19 cellular contexts compared by ENCODE assay signal in genomic region chr1:19825298-19825697, GRCh38. TPM values are rescaled to one million over a fixed set of nuclear protein-coding genes. Genes with fewer than 3 reads are reported as not detected.
A peak's percentile ranks its signal among the peaks of the same experiment; 100 is the strongest.
DNase-seq lines count a peak whose midpoint lies in the region; ATAC-seq, FAIRE-seq and TF ChIP-seq lines count a peak whose summit lies in the region.
"Had no signal": no experiment of that assay in that cellular context is flagged by ENCODE, and none has a peak within 500 bp of the region (broad histone marks: within the 10 kb centered on the region; RNA-seq: fewer than 3 reads in every experiment).

No MANE protein-coding gene starts in this region.

- H3K27me3 Mint-ChIP-seq in activated T-helper 1 cell treated with anti-CD3 and anti-CD28 coated beads, Interleukin-12 subunit alpha, Interleukin-12 subunit beta, Interleukin-2, Interleukin-4 antibody, amounts not matched to agents 30 ng/mL and 10 ng/mL and 1 ng/mL, durations not matched to agents 14 hours and 24 hours and 36 hours (ENCODE audit: insufficient read depth) = no peaks in the 10 kb centered on the region

- H2BK12ac ChIP-seq in H1 (ENCODE audit: low read depth, low read length) = no peak overlapping the region

- no peak overlapping the region; the same call in 1 of the 2 replicates for H2AFZ ChIP-seq in H1 (ENCODE audit: low read length)

- no peak overlapping the region for H2BK15ac ChIP-seq in H1 (ENCODE audit: low read length)

- H3K36me3 ChIP-seq in H1 (ENCODE audit: control insufficient read depth in 2 of 4, insufficient read depth in 4 of 4, low read length in 3 of 4) (no peaks in the 10 kb centered on the region), right lobe of liver (no peaks in the 10 kb centered on the region)
- H3K36me3 ChIP-seq: left ventricle myocardium inferior, Peyer's patch, right atrium auricular region had no signal

- ATAC-seq in right lobe of liver = peak; percentile 79 to 90 (median 88)

- peak; percentile 25 to 49; a peak in 3 of 4 replicates for TF ChIP-seq RAD21 in H1 (IDR thresholded peaks at IDR 0.05 in 1 of 2, conservative IDR thresholded peaks at IDR 0.05 in 1 of 2; ENCODE audit: low read depth in 2 of 2, low read length in 2 of 2)

- H3K27me3 ChIP-seq in H1 (replicated peaks in 1 of 4; ENCODE audit: control insufficient read depth in 3 of 4, extremely low read depth in 1 of 4, insufficient read depth in 3 of 4, low read length in 3 of 4) (no peaks in the 10 kb centered on the region; a peak in 2 of 7 replicates), right lobe of liver (no peaks in the 10 kb centered on the region)
- H3K27me3 ChIP-seq: Peyer's patch, right atrium auricular region, testis had no signal

- H3K4me3 ChIP-seq in H1 (ENCODE audit: extremely low read depth in 1 of 4, insufficient read depth in 2 of 4, low read depth in 3 of 4, low read length in 4 of 4) (no peak overlapping the region), right lobe of liver (no peak overlapping the region)
- H3K4me3 ChIP-seq: left ventricle myocardium inferior, Peyer's patch, right atrium auricular region, testis had no signal

- no peaks in the 10 kb centered on the region for H3K36me3 Mint-ChIP-seq in activated T-helper 1 cell treated with anti-CD3 and anti-CD28 coated beads, Interleukin-12 subunit alpha, Interleukin-12 subunit beta, Interleukin-2, Interleukin-4 antibody, amounts not matched to agents 30 ng/mL and 10 ng/mL and 1 ng/mL, durations not matched to agents 14 hours and 24 hours and 36 hours (ENCODE audit: low read depth)
- H3K36me3 Mint-ChIP-seq: CD4-positive, alpha-beta memory T cell had no signal

- no peak overlapping the region for H4K8ac ChIP-seq in H1 (ENCODE audit: extremely low read depth, insufficient read depth, low read length)

- H2BK5ac ChIP-seq in H1 (ENCODE audit: low read depth, low read length) = 0 out of 2 replicates have a peak overlapping the region, but pooled peaks have one; percentile 40

- H3K9me3 ChIP-seq in H1 (ENCODE audit: insufficient read depth in 2 of 2, low read depth in 1 of 2, low read length in 1 of 2) = no peaks in the 10 kb centered on the region
- H3K9me3 ChIP-seq in right lobe of liver = no peaks in the 10 kb centered on the region
- H3K9me3 ChIP-seq: left ventricle myocardium inferior, Peyer's patch, right atrium auricular region, testis had no signal

- no peaks in the 10 kb centered on the region for H3K79me2 ChIP-seq in H1 (ENCODE audit: control insufficient read depth in 1 of 2, insufficient read depth in 2 of 2, low read length in 2 of 2)

- TF ChIP-seq POLR2A in H1 (IDR thresholded peaks at IDR 0.05; ENCODE audit: control extremely low read depth in 1 of 2, low read depth in 2 of 2, low read length in 2 of 2) (no peak), right lobe of liver (IDR thresholded peaks at IDR 0.05) (no peak)

- H3K4me1 ChIP-seq in H1 (replicated peaks in 1 of 4; ENCODE audit: control insufficient read depth in 3 of 4, insufficient read depth in 4 of 4, low read length in 3 of 4) (no peaks in the 10 kb centered on the region; a peak in 3 of 7 replicates), right lobe of liver (peaks cover 0 to 8% (median 0%) of the 10 kb centered on the region in 4 donors)
- H3K4me1 ChIP-seq: left ventricle myocardium inferior, Peyer's patch, right atrium auricular region, testis had no signal

- no peak overlapping the region for H2BK120ac ChIP-seq in H1 (replicated peaks; ENCODE audit: low read depth, low read length)

- H4K20me1 ChIP-seq in H1 (replicated peaks in 1 of 2; ENCODE audit: control insufficient read depth in 1 of 2, insufficient read depth in 2 of 2, low read length in 2 of 2) = no peaks in the 10 kb centered on the region

- POLR2A ChIA-PET in H1 (lab: Charles Lee; ENCODE audit: partially characterized antibody) = no interaction called here

- 47% methylated on average over 6 of the region's 6 CpGs; no CpG with 5 or more reads in 1 of the 2 experiments for WGBS in H1 (ENCODE audit: extremely low coverage in 1 of 2, insufficient coverage in 1 of 2, insufficient read length in 1 of 2, insufficient replicate concordance in 2 of 2, low coverage in 1 of 2, low lambda C conversion rate in 2 of 2, missing lambda C conversion rate in 1 of 2), 2 experiments
- WGBS in right lobe of liver (ENCODE audit: insufficient coverage, low coverage, low lambda C conversion rate, missing lambda C conversion rate) = 36% methylated on average over 6 of the region's 6 CpGs

- peak overlapping the region; percentile 15; the same call in 1 of the 2 replicates for H3K18ac ChIP-seq in H1 (ENCODE audit: extremely low read depth, low read length)

- no peak overlapping the region for H3K56ac ChIP-seq in H1 (replicated peaks; ENCODE audit: insufficient read length, low read depth, low read length)

- TF ChIP-seq CTCF in H1 (IDR thresholded peaks at IDR 0.05; ENCODE audit: control extremely low read depth in 1 of 3, insufficient read depth in 1 of 3, low read depth in 1 of 3, low read length in 3 of 3) (peak; percentile 26 to 52 (median 45)), right lobe of liver (IDR thresholded peaks at IDR 0.05) (peak in 3 of 4 donors; percentile 8 to 19 (median 12))

- H3K79me1 ChIP-seq in H1 (ENCODE audit: low read depth, low read length) = no peaks in the 10 kb centered on the region

- TF ChIP-seq EP300 in H1 (IDR thresholded peaks at IDR 0.05; ENCODE audit: borderline replicate concordance in 1 of 2, low read depth in 2 of 2, low read length in 2 of 2) = no peak

- no peak overlapping the region for H3K14ac ChIP-seq in H1 (ENCODE audit: insufficient read length)

- intact Hi-C loops in right lobe of liver (cut with DNase I) = no loop called here
- intact Hi-C loops in activated T-helper 1 cell treated with anti-CD3 and anti-CD28 coated beads, Interleukin-12 subunit alpha, Interleukin-12 subunit beta, Interleukin-2, Interleukin-4 antibody, amounts not matched to agents 30 ng/mL and 10 ng/mL and 1 ng/mL, durations not matched to agents 14 hours and 24 hours and 36 hours (cut with micrococcal nuclease) = no loop called here

- DNase-seq in DMS 273 (lab: John Stamatoyannopoulos, UW; ENCODE audit: unreplicated experiment) (peak; percentile 47), HTR-8/SVneo (ENCODE audit: insufficient read length, low spot score) (peak; percentile 15), H1 (ENCODE audit: low read depth in 1 of 2, low spot score in 2 of 2) (peak; percentile 36 to 59), right lobe of liver (peak; percentile 48 to 71 (median 65)), NCI-H1048 (lab: John Stamatoyannopoulos, UW) (no peak), NCI-H1436 treated with DMSO at 0.1 percent for 48 hours (lab: John Stamatoyannopoulos, UW) (no peak)
- no peak for DNase-seq in activated T-helper 1 cell treated with anti-CD3 and anti-CD28 coated beads, Interleukin-12 subunit alpha, Interleukin-12 subunit beta, Interleukin-2, Interleukin-4 antibody, amounts not matched to agents 30 ng/mL and 10 ng/mL and 1 ng/mL, durations not matched to agents 14 hours and 24 hours and 36 hours (ENCODE audit: low spot score)
- DNase-seq in activated T-cell treated with anti-CD3 and anti-CD28 coated beads, Interleukin-2, amount 50 U/mL, for 1 hour = no peak
- DNase-seq: activated CD4-positive, alpha-beta T cell treated with anti-CD3 and anti-CD28 coated beads for 36 hours; activated effector memory CD4-positive, alpha-beta T cell treated with Interleukin-2 at 50 U/mL for 16 hours; CD4-positive, alpha-beta memory T cell; left ventricle myocardium inferior; testis had no signal

- H3K23ac ChIP-seq in H1 (ENCODE audit: insufficient read length) = no peak overlapping the region

- H3K4me1 Mint-ChIP-seq in activated T-helper 1 cell treated with anti-CD3 and anti-CD28 coated beads, Interleukin-12 subunit alpha, Interleukin-12 subunit beta, Interleukin-2, Interleukin-4 antibody, amounts not matched to agents 30 ng/mL and 10 ng/mL and 1 ng/mL, durations not matched to agents 14 hours and 24 hours and 36 hours (ENCODE audit: low read depth) = peaks cover 6% of the 10 kb centered on the region

- H4K91ac ChIP-seq in H1 (replicated peaks; ENCODE audit: insufficient read length, low read length) = peak overlapping the region; percentile 17

- H3K27ac ChIP-seq in H1 (ENCODE audit: low read depth, low read length) = no peak overlapping the region
- H3K27ac ChIP-seq in right lobe of liver = no peak overlapping the region
- H3K27ac ChIP-seq: epithelial cell of prostate, left ventricle myocardium inferior, Peyer's patch, right atrium auricular region, testis had no signal

- no peak overlapping the region for H3K4me3 Mint-ChIP-seq in activated T-helper 1 cell treated with anti-CD3 and anti-CD28 coated beads, Interleukin-12 subunit alpha, Interleukin-12 subunit beta, Interleukin-2, Interleukin-4 antibody, amounts not matched to agents 30 ng/mL and 10 ng/mL and 1 ng/mL, durations not matched to agents 14 hours and 24 hours and 36 hours
- H3K4me3 Mint-ChIP-seq: activated CD4-positive, alpha-beta T cell treated with anti-CD3 and anti-CD28 coated beads for 36 hours; CD4-positive, alpha-beta memory T cell had no signal

- no peak overlapping the region for H4K5ac ChIP-seq in H1 (ENCODE audit: insufficient read length, low read depth, low read length)

- no peaks in the 10 kb centered on the region for H3K23me2 ChIP-seq in H1 (ENCODE audit: low read depth, low read length)

- no peak overlapping the region for H2AK5ac ChIP-seq in H1 (ENCODE audit: low read depth, low read length)

- no peak overlapping the region for H3K4me2 ChIP-seq in H1 (ENCODE audit: insufficient read depth in 1 of 2, low read depth in 2 of 2, low read length in 2 of 2)

- H3K9me3 Mint-ChIP-seq in activated T-helper 1 cell treated with anti-CD3 and anti-CD28 coated beads, Interleukin-12 subunit alpha, Interleukin-12 subunit beta, Interleukin-2, Interleukin-4 antibody, amounts not matched to agents 30 ng/mL and 10 ng/mL and 1 ng/mL, durations not matched to agents 14 hours and 24 hours and 36 hours = no peaks in the 10 kb centered on the region

- CTCF ChIA-PET in H1 (lab: Charles Lee; ENCODE audit: partially characterized antibody) = interaction anchor here (1.0 to 4.6 kb wide), 5 partner anchors 12 to 119 kb away, joined by 3 to 21 read pairs (median 3); no protein-coding TSS in a partner anchor

- H2BK20ac ChIP-seq in H1 (ENCODE audit: low read length) = no peak overlapping the region

- H3K4ac ChIP-seq in H1 (replicated peaks; ENCODE audit: insufficient read length, low read depth, low read length) = no peak overlapping the region

- no peak overlapping the region for H3K9ac ChIP-seq in H1 (replicated peaks in 1 of 4; ENCODE audit: extremely low read depth in 1 of 4, low read depth in 3 of 4, low read length in 3 of 4)

- no peak for FAIRE-seq in HTR-8/SVneo (lab: Jason Lieb, UNC)
- FAIRE-seq in H1 (lab: Jason Lieb, UNC) = peak; percentile 69
- FAIRE-seq: GM18507 had no signal

- H3K27ac Mint-ChIP-seq in activated T-helper 1 cell treated with anti-CD3 and anti-CD28 coated beads, Interleukin-12 subunit alpha, Interleukin-12 subunit beta, Interleukin-2, Interleukin-4 antibody, amounts not matched to agents 30 ng/mL and 10 ng/mL and 1 ng/mL, durations not matched to agents 14 hours and 24 hours and 36 hours = no peak overlapping the region
- H3K27ac Mint-ChIP-seq: activated CD4-positive, alpha-beta T cell treated with anti-CD3 and anti-CD28 coated beads for 36 hours; CD4-positive, alpha-beta memory T cell had no signal

RNA-seq across cellular contexts. Expression of gene RNF186, which starts 10.2 kb away (rescaled TPM):
- not detected in 2 replicates for total RNA-seq in H1 (2021; fragmentation: NEBNext Ultra II Directional; extraction: Animal tissue kit (Norgen Biotek cat#: 25700))
- 0.05 TPM in 1 of 2 replicates, not detected in the other for polyA plus RNA-seq in H1 (2011; rRNA removed)
- not detected for polyA plus RNA-seq in H1 (2011; cell fraction: cytosol; rRNA removed)
- not detected for polyA plus RNA-seq in H1 (2011; cell fraction: nucleus; rRNA removed)
- not detected in 4 replicates for polyA plus RNA-seq in H1 (2012, experiment 1 of 2)
- polyA plus RNA-seq in H1 (2012, experiment 2 of 2) = not detected
- not detected for polyA plus RNA-seq in H1 (2013, experiment 1 of 2)
- polyA plus RNA-seq in H1 (2013, experiment 2 of 2) = not detected
- polyA minus RNA-seq in H1 (2011; rRNA and poly(A)+ RNA removed) = not detected in 2 replicates
- not detected for polyA minus RNA-seq in H1 (2011; cell fraction: cytosol; rRNA and poly(A)+ RNA removed)
- not detected for polyA minus RNA-seq in H1 (2011; cell fraction: nucleus; rRNA and poly(A)+ RNA removed)
- 1 to 10 TPM in 1 of 6 experiments, under 1 TPM in 3, not detected in 2; 0.30 to 2.9 (median 0.53) TPM for total RNA-seq in right lobe of liver
- not detected in 2 replicates for total RNA-seq in activated T-helper 1 cell treated with anti-CD3 and anti-CD28 coated beads, Interleukin-12 subunit alpha, Interleukin-12 subunit beta, Interleukin-2, Interleukin-4 antibody, amounts not matched to agents 30 ng/mL and 10 ng/mL and 1 ng/mL, durations not matched to agents 14 hours and 24 hours and 36 hours
- total RNA-seq: activated CD4-positive, alpha-beta T cell treated with anti-CD3 and anti-CD28 coated beads for 36 hours; CD4-positive, alpha-beta memory T cell; dermis microvascular lymphatic vessel endothelial cell; left ventricle myocardium inferior; LHCN-M2; right atrium auricular region had no signal
- polyA plus RNA-seq: CD4-positive, alpha-beta memory T cell had no signal

RNA-seq across cellular contexts. Expression of gene TMCO4, which starts 25.6 kb away (rescaled TPM):
- 3.0 and 3.1 TPM in 2 replicates for total RNA-seq in H1 (2021; fragmentation: NEBNext Ultra II Directional; extraction: Animal tissue kit (Norgen Biotek cat#: 25700))
- polyA plus RNA-seq in H1 (2011; rRNA removed) = 3.1 and 3.6 TPM in 2 replicates
- polyA plus RNA-seq in H1 (2011; cell fraction: cytosol; rRNA removed) = 4.0 TPM
- polyA plus RNA-seq in H1 (2011; cell fraction: nucleus; rRNA removed) = 4.4 TPM
- 2.1 to 4.3 TPM (median 3.2 TPM) in 4 replicates for polyA plus RNA-seq in H1 (2012, experiment 1 of 2)
- 2.9 TPM for polyA plus RNA-seq in H1 (2012, experiment 2 of 2)
- polyA plus RNA-seq in H1 (2013, experiment 1 of 2) = 2.7 TPM
- 3.2 TPM for polyA plus RNA-seq in H1 (2013, experiment 2 of 2)
- 3.2 TPM in 2 replicates for polyA minus RNA-seq in H1 (2011; rRNA and poly(A)+ RNA removed)
- polyA minus RNA-seq in H1 (2011; cell fraction: cytosol; rRNA and poly(A)+ RNA removed) = 3.6 TPM
- 3.7 TPM for polyA minus RNA-seq in H1 (2011; cell fraction: nucleus; rRNA and poly(A)+ RNA removed)
- total RNA-seq in right lobe of liver = 10 to 100 TPM in 3 of 6 experiments, 1 to 10 TPM in 3; 6.4 to 13.5 (median 9.8) TPM
- 14.0 and 15.1 TPM in 2 replicates for total RNA-seq in activated T-helper 1 cell treated with anti-CD3 and anti-CD28 coated beads, Interleukin-12 subunit alpha, Interleukin-12 subunit beta, Interleukin-2, Interleukin-4 antibody, amounts not matched to agents 30 ng/mL and 10 ng/mL and 1 ng/mL, durations not matched to agents 14 hours and 24 hours and 36 hours

RNA-seq across cellular contexts. Expression of gene OTUD3, which starts 56.9 kb away (rescaled TPM):
- 11.9 and 12.7 TPM in 2 replicates for total RNA-seq in H1 (2021; fragmentation: NEBNext Ultra II Directional; extraction: Animal tissue kit (Norgen Biotek cat#: 25700))
- polyA plus RNA-seq in H1 (2011; rRNA removed) = 4.6 and 6.3 TPM in 2 replicates
- 7.5 TPM for polyA plus RNA-seq in H1 (2011; cell fraction: cytosol; rRNA removed)
- polyA plus RNA-seq in H1 (2011; cell fraction: nucleus; rRNA removed) = 5.4 TPM
- 7.0 to 13.2 TPM (median 8.6 TPM) in 4 replicates for polyA plus RNA-seq in H1 (2012, experiment 1 of 2)
- polyA plus RNA-seq in H1 (2012, experiment 2 of 2) = 0.55 TPM
- polyA plus RNA-seq in H1 (2013, experiment 1 of 2) = 7.5 TPM
- polyA plus RNA-seq in H1 (2013, experiment 2 of 2) = 5.8 TPM
- polyA minus RNA-seq in H1 (2011; rRNA and poly(A)+ RNA removed) = 11.7 and 13.5 TPM in 2 replicates
- polyA minus RNA-seq in H1 (2011; cell fraction: cytosol; rRNA and poly(A)+ RNA removed) = 5.1 TPM
- polyA minus RNA-seq in H1 (2011; cell fraction: nucleus; rRNA and poly(A)+ RNA removed) = 10.9 TPM
- 1 to 10 TPM in 5 of 6 experiments, under 1 TPM in 1; 0.98 to 3.4 (median 1.3) TPM for total RNA-seq in right lobe of liver
- 10.2 and 16.1 TPM in 2 replicates for total RNA-seq in activated T-helper 1 cell treated with anti-CD3 and anti-CD28 coated beads, Interleukin-12 subunit alpha, Interleukin-12 subunit beta, Interleukin-2, Interleukin-4 antibody, amounts not matched to agents 30 ng/mL and 10 ng/mL and 1 ng/mL, durations not matched to agents 14 hours and 24 hours and 36 hours

Comparison
In these comparisons a context has a peak if more than half of its experiments do, and no peak if none do; other contexts are left out.
1. DNase-seq: peak in DMS 273 (single experiment), HTR-8/SVneo (single experiment), H1 (2 of 2) and right lobe of liver (3 of 3); none in activated T-helper 1 cell treated with anti-CD3 and anti-CD28 coated beads, Interleukin-12 subunit alpha, Interleukin-12 subunit beta, Interleukin-2, Interleukin-4 antibody, amounts not matched to agents 30 ng/mL and 10 ng/mL and 1 ng/mL, durations not matched to agents 14 hours and 24 hours and 36 hours (single experiment), NCI-H1048 (single experiment), activated T-cell treated with anti-CD3 and anti-CD28 coated beads, Interleukin-2, amount 50 U/mL, for 1 hour (single experiment) and NCI-H1436 treated with DMSO at 0.1 percent for 48 hours (single experiment).